In genomic region chr4:66956426-66956825, GRCh38 we compare ENCODE assay signal across 3 cellular contexts.
"Had no signal": no experiment of that assay in that cellular context is flagged by ENCODE, and none has a peak within 500 bp of the region (broad histone marks: within the 10 kb centered on the region; RNA-seq: fewer than 3 reads in every experiment).

No MANE protein-coding gene starts in this region.

- ATAC-seq: GM12878 had no signal

- DNase-seq: GDM1, GF-D8 had no signal

- H3K4me3 ChIP-seq: GM12878 had no signal
